ENCODE assay signal across 12 cellular contexts in the genomic region with DNA sequence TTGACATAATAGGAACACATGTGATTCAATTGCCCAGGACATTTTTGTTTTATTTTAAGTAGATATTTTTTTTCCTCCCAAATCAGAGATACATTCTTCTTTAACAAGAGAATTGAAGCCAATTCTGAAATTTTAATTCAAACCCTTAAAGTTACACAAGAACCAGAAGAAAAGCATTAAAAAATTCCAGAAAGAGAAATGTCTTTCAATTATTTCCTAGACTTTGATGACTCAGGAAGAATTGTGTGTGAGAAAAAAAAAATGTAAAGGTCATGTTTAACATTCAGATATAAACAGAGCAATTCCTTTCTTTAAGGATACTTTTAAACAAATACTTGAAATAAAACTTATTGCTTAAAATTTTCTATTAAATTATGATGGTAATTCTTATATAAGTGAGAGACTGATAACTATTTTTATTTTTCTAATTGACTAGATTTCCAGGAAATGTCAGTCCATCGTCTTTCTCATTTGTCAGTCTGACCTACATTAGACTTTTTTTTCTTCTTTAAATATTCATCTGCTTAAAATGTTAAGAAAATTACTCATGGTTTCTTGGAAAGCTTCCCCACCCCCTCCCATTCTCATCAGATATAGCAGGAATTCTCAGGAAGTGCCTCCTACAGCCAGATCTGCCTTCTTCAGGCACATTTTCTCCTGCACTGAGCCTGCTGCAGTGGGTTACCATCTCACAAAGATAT.
DNase-seq lines count a peak whose midpoint lies in the region; ATAC-seq, FAIRE-seq and TF ChIP-seq lines count a peak whose summit lies in the region.
"Had no signal": no experiment of that assay in that cellular context is flagged by ENCODE, and none has a peak within 500 bp of the region (broad histone marks: within the 10 kb centered on the region; RNA-seq: fewer than 3 reads in every experiment).

No MANE protein-coding gene starts in this region.

- H3K27me3 ChIP-seq in A673 (replicated peaks; ENCODE audit: insufficient read depth, low read depth, low read length, poor library complexity) (no peaks in the 10 kb centered on the region), gastrocnemius medialis (no peaks in the 10 kb centered on the region), SJCRH30 (no peaks in the 10 kb centered on the region)

- DNase-seq in A673 (ENCODE audit: low spot score) (peak; percentile 68), HCEC 1CT (peak; percentile 80), astrocyte of the hippocampus (ENCODE audit: low read depth, low spot score) (peak; percentile 71), kidney (no peak), C1 segment of cervical spinal cord (lab: John Stamatoyannopoulos, UW) (no peak), gastrocnemius medialis (no peak), SJCRH30 (no peak), Calu3 (no peak)
- DNase-seq: activated CD4-positive, CD25-positive, alpha-beta regulatory T cell treated with anti-CD3 and anti-CD28 coated beads, Interleukin-2, amount 50 U/mL, for 72 hours; effector CD4-positive, alpha-beta T cell; NCI-H2081 had no signal

- intact Hi-C loops in A673 (cut with micrococcal nuclease; ENCODE audit: unreplicated experiment) = no loop called here
- intact Hi-C loops in kidney (cut with DNase I) = no loop called here
- intact Hi-C loops in gastrocnemius medialis (cut with DNase I; ENCODE audit: low total_unique reads) = no loop called here
- intact Hi-C loops in Calu3 (cut with micrococcal nuclease; ENCODE audit: unreplicated experiment) = no loop called here

- POLR2A ChIA-PET in A673 (lab: Charles Lee; ENCODE audit: low non-redundant PET) = no interaction called here

- no peaks in the 10 kb centered on the region for H3K9me3 ChIP-seq in A673 (ENCODE audit: low read depth, low read length, poor library complexity, severe bottlenecking)
- H3K9me3 ChIP-seq in kidney (ENCODE audit: control insufficient read depth in 1 of 2, low read length in 2 of 2) = no peaks in the 10 kb centered on the region
- no peaks in the 10 kb centered on the region for H3K9me3 ChIP-seq in gastrocnemius medialis
- peaks cover 4% of the 10 kb centered on the region; the same call in 1 of the 2 replicates for H3K9me3 ChIP-seq in SJCRH30 (replicated peaks)

- H3K27ac ChIP-seq in A673 (ENCODE audit: low read depth, low read length, poor library complexity, severe bottlenecking) (peak overlapping the region; percentile 66), kidney (ENCODE audit: low read depth in 2 of 2, low read length in 2 of 2) (no peak overlapping the region), gastrocnemius medialis (no peak overlapping the region), SJCRH30 (no peak overlapping the region)

- CTCF ChIA-PET in A673 (lab: Charles Lee) = no interaction called here
- CTCF ChIA-PET in Calu3 (lab: Charles Lee) = no interaction called here

- no peaks in the 10 kb centered on the region for H3K9me3 Mint-ChIP-seq in Calu3 (ENCODE audit: low read depth, unreplicated experiment)

- H3K4me1 ChIP-seq in A673 (ENCODE audit: insufficient read depth, low read length, poor library complexity, severe bottlenecking) (peaks cover 25% of the 10 kb centered on the region), kidney (ENCODE audit: control insufficient read depth in 1 of 2, insufficient read depth in 1 of 2, low read depth in 1 of 2, low read length in 2 of 2) (peaks cover 2 to 8% of the 10 kb centered on the region in 2 donors), gastrocnemius medialis (peaks cover 3 to 5% of the 10 kb centered on the region in 2 donors), SJCRH30 (peaks cover 6% of the 10 kb centered on the region; the same call in 1 of the 2 replicates)

- TF ChIP-seq POLR2A in gastrocnemius medialis (IDR thresholded peaks at IDR 0.05) = no peak

- H3K9ac ChIP-seq in kidney (ENCODE audit: low read length in 2 of 2) = no peak overlapping the region

- H3K4me3 ChIP-seq in A673 (ENCODE audit: low read depth, low read length, poor library complexity, severe bottlenecking) = no peak overlapping the region
- no peak overlapping the region for H3K4me3 ChIP-seq in kidney (ENCODE audit: low read length in 2 of 2)
- no peak overlapping the region for H3K4me3 ChIP-seq in gastrocnemius medialis
- no peak overlapping the region for H3K4me3 ChIP-seq in SJCRH30

- BruUV-seq in A673 (replicated peaks; lab: Mats Ljungman, UMichigan) (no TSS peak), Calu3 (replicated peaks; lab: Mats Ljungman, UMichigan) (no TSS peak)

- TF ChIP-seq CTCF in A673 (conservative IDR thresholded peaks at IDR 0.05; ENCODE audit: low read depth, low read length) (no peak), kidney (IDR thresholded peaks at IDR 0.05; ENCODE audit: borderline replicate concordance, extremely low read depth, insufficient read depth) (no peak), gastrocnemius medialis (IDR thresholded peaks at IDR 0.05 in 4 of 5, conservative IDR thresholded peaks at IDR 0.05 in 1 of 5) (no peak), Calu3 (IDR thresholded peaks at IDR 0.05; ENCODE audit: unreplicated experiment) (no peak)

- in situ Hi-C loops in gastrocnemius medialis (cut with MboI; ENCODE audit: low sequenced_read_pairs in 4 of 4) = no loop called here

- ATAC-seq in gastrocnemius medialis = no peak

- H3K36me3 Mint-ChIP-seq in Calu3 (ENCODE audit: insufficient read depth, unreplicated experiment) = no peaks in the 10 kb centered on the region

- no peaks in the 10 kb centered on the region for H3K27me3 Mint-ChIP-seq in Calu3 (ENCODE audit: unreplicated experiment)

- no peak overlapping the region for H3K4me3 Mint-ChIP-seq in Calu3 (ENCODE audit: low read depth, unreplicated experiment)

- FAIRE-seq in kidney (lab: Jason Lieb, UNC) = peak; percentile 83
- FAIRE-seq: GM19239 had no signal

- H3K4me1 Mint-ChIP-seq in Calu3 (ENCODE audit: low read depth, unreplicated experiment) = no peaks in the 10 kb centered on the region

- no peak overlapping the region for H3K27ac Mint-ChIP-seq in Calu3 (ENCODE audit: unreplicated experiment)

- H3K36me3 ChIP-seq in A673 (ENCODE audit: insufficient read depth, low read length, poor library complexity, severe bottlenecking) (no peaks in the 10 kb centered on the region), kidney (ENCODE audit: control insufficient read depth in 1 of 2, insufficient read depth in 2 of 2, low read length in 2 of 2) (no peaks in the 10 kb centered on the region), gastrocnemius medialis (no peaks in the 10 kb centered on the region), SJCRH30 (no peaks in the 10 kb centered on the region)

Comparison
In these comparisons a context has a peak if more than half of its experiments do, and no peak if none do; other contexts are left out.
1. DNase-seq: peak in A673 (single experiment), HCEC 1CT (single experiment) and astrocyte of the hippocampus (single experiment); none in kidney (single experiment), C1 segment of cervical spinal cord (0 of 14), gastrocnemius medialis (0 of 2), SJCRH30 (0 of 2) and Calu3 (single experiment).